In the genomic region with DNA sequence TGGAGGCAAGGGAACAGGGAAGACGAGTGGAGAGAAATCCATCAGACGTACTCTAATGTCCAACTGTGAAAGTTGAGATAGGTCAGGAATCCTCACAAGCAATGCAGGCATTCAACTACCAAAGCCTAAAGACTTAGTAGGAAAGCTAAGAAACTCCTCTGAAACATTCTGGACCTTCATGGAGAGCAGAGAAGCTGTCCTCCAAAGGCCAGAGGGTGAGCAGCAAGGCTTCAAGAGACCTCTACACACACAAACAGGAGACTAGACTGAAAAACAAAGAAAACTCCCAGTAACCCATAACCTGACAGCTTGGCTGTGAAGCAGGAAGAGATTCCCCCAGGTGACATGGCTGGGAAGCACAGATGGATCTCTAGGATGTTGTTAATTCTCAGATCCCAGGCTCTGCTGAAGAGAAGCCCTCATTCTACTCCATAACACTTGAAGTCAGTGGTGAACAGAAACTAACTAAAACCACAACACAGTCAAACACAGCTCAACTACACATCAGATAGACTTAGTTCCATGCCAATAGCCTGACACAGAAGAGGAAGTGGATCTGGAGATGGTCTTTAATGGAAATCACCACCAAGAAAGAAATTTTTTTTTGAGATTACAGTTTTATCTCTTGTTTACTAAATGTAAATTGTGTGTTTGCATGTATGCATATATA, we compare ENCODE assay signal across 9 cellular contexts. TPM values are rescaled to one million over a fixed set of nuclear protein-coding genes. Genes with fewer than 3 reads are reported as not detected.
DNase-seq lines count a peak whose midpoint lies in the region; ATAC-seq and TF ChIP-seq lines count a peak whose summit lies in the region.
"Had no signal": no experiment of that assay in that cellular context is flagged by ENCODE, and none has a peak within 500 bp of the region (broad histone marks: within the 10 kb centered on the region; RNA-seq: fewer than 3 reads in every experiment).

No MANE protein-coding gene starts in this region.

- peaks cover 22% of the 10 kb centered on the region for H3K4me1 Mint-ChIP-seq in activated naive CD8-positive, alpha-beta T cell treated with anti-CD3 and anti-CD28 coated beads for 36 hours

- no peak for TF ChIP-seq CTCF in mucosa of descending colon (IDR thresholded peaks at IDR 0.05)

- H3K27me3 Mint-ChIP-seq in activated naive CD8-positive, alpha-beta T cell treated with anti-CD3 and anti-CD28 coated beads for 36 hours, result no peaks in the 10 kb centered on the region

- H3K36me3 Mint-ChIP-seq in activated naive CD8-positive, alpha-beta T cell treated with anti-CD3 and anti-CD28 coated beads for 36 hours, result no peaks in the 10 kb centered on the region

- no peak overlapping the region for H3K4me3 ChIP-seq in mucosa of descending colon

- no peak for DNase-seq in mucosa of descending colon
- no peak for DNase-seq in NCI-H524 (lab: John Stamatoyannopoulos, UW)
- no peak for DNase-seq in activated CD4-positive, alpha-beta T cell treated with anti-CD3 and anti-CD28 coated beads for 48 hours
- no peak for DNase-seq in activated naive CD8-positive, alpha-beta T cell treated with anti-CD3 and anti-CD28 coated beads for 36 hours
- DNase-seq: dermis blood vessel endothelial cell, GDM1 had no signal

- ATAC-seq in GM19023 (IDR thresholded peaks at IDR 0.05; ENCODE audit: unreplicated experiment) (peak; percentile 93), HG02678 (IDR thresholded peaks at IDR 0.05; ENCODE audit: unreplicated experiment) (peak; percentile 96), HG03571 (IDR thresholded peaks at IDR 0.05; ENCODE audit: unreplicated experiment) (peak; percentile 95), mucosa of descending colon (peak; percentile 54)

- H3K36me3 ChIP-seq in mucosa of descending colon (ENCODE audit: low read depth), result no peaks in the 10 kb centered on the region

- intact Hi-C loops in mucosa of descending colon (cut with DNase I, micrococcal nuclease), result no loop called here

- H3K9me3 Mint-ChIP-seq in activated naive CD8-positive, alpha-beta T cell treated with anti-CD3 and anti-CD28 coated beads for 36 hours, result no peaks in the 10 kb centered on the region

- no peaks in the 10 kb centered on the region for H3K9me3 ChIP-seq in mucosa of descending colon

- H3K27ac Mint-ChIP-seq in activated naive CD8-positive, alpha-beta T cell treated with anti-CD3 and anti-CD28 coated beads for 36 hours, result no peak overlapping the region

- peaks cover 7% of the 10 kb centered on the region for H3K4me1 ChIP-seq in mucosa of descending colon (ENCODE audit: low read depth)

- no peak overlapping the region for H3K4me3 Mint-ChIP-seq in activated naive CD8-positive, alpha-beta T cell treated with anti-CD3 and anti-CD28 coated beads for 36 hours

RNA-seq across cellular contexts. Expression of a gene that starts 23.2 kb away (rescaled TPM):
- total RNA-seq in mucosa of descending colon, result 100 to 1,000 TPM in 1 of 3 donors, 10 to 100 TPM in 2; 47.7 to 118 (median 55.2) TPM
- not detected for total RNA-seq in activated naive CD8-positive, alpha-beta T cell treated with anti-CD3 and anti-CD28 coated beads for 36 hours
- total RNA-seq: dermis blood vessel endothelial cell had no signal

RNA-seq across cellular contexts. Expression of a gene that starts 34.6 kb away (rescaled TPM):
- 10 to 100 TPM in 2 of 3 donors, 1 to 10 TPM in 1; 8.8 to 12.8 (median 10.7) TPM for total RNA-seq in mucosa of descending colon
- total RNA-seq in activated naive CD8-positive, alpha-beta T cell treated with anti-CD3 and anti-CD28 coated beads for 36 hours, result 10 to 100 TPM; 58.1 to 59.7 TPM

Comparison
In these comparisons a context has a peak if more than half of its experiments do, and no peak if none do; other contexts are left out.
1. RNA of a gene that starts 23.2 kb away (total RNA-seq): 47.7 to 118 TPM in mucosa of descending colon; not detected in activated naive CD8-positive, alpha-beta T cell treated with anti-CD3 and anti-CD28 coated beads for 36 hours; every median in the first group is over 10 times any median in the second.
2. RNA of a gene that starts 34.6 kb away (total RNA-seq): 58.1 to 59.7 TPM in activated naive CD8-positive, alpha-beta T cell treated with anti-CD3 and anti-CD28 coated beads for 36 hours; 8.8 to 12.8 TPM in mucosa of descending colon; every median in the first group is over 4 times any median in the second.
3. Peak in every context shown above with its lines, with median percentiles within 50 percentile points of each other: ATAC-seq.